18 cellular contexts compared by ENCODE assay signal in genomic region chr3:116914004-116914403, GRCh38.
"Had no signal": no experiment of that assay in that cellular context is flagged by ENCODE, and none has a peak within 500 bp of the region (broad histone marks: within the 10 kb centered on the region; RNA-seq: fewer than 3 reads in every experiment).

No MANE protein-coding gene starts in this region.

- ATAC-seq: effector memory CD8-positive, alpha-beta T cell; foreskin keratinocyte; gastroesophageal sphincter; heart left ventricle; left cardiac atrium; left lung; left ventricle myocardium superior; lower lobe of right lung; mucosa of descending colon; naive thymus-derived CD8-positive, alpha-beta T cell had no signal

- DNase-seq: colonic mucosa; cortex of kidney; effector CD8-positive, alpha-beta T cell; effector memory CD8-positive, alpha-beta T cell; endodermal cell; foreskin keratinocyte; heart left ventricle; hypothalamus; immature natural killer cell; left cardiac atrium; left lung; left ventricle myocardium superior; lower lobe of right lung; mesenchymal stem cell; mucosa of descending colon; naive B cell; naive thymus-derived CD8-positive, alpha-beta T cell had no signal
